Comparison of ENCODE assay signal across 1 cellular context in genomic region chr1:109307363-109308021, GRCh38.
TF ChIP-seq lines count a peak whose summit lies in the region.

No MANE protein-coding gene starts in this region.

TF ChIP-seq in HEK293, 187 proteins besides CTCF, POLR2A, EP300 and RAD21 (continued from another document):
- TF ChIP-seq, protein P1, sequence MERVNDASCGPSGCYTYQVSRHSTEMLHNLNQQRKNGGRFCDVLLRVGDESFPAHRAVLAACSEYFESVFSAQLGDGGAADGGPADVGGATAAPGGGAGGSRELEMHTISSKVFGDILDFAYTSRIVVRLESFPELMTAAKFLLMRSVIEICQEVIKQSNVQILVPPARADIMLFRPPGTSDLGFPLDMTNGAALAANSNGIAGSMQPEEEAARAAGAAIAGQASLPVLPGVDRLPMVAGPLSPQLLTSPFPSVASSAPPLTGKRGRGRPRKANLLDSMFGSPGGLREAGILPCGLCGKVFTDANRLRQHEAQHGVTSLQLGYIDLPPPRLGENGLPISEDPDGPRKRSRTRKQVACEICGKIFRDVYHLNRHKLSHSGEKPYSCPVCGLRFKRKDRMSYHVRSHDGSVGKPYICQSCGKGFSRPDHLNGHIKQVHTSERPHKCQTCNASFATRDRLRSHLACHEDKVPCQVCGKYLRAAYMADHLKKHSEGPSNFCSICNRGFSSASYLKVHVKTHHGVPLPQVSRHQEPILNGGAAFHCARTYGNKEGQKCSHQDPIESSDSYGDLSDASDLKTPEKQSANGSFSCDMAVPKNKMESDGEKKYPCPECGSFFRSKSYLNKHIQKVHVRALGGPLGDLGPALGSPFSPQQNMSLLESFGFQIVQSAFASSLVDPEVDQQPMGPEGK (tag by site-specific recombination; IDR thresholded peaks at IDR 0.05): no peak
- TF ChIP-seq ZNF335 (tag by site-specific recombination; conservative IDR thresholded peaks at IDR 0.05) (no peak), ZNF184 (tag by site-specific recombination; IDR thresholded peaks at IDR 0.05) (no peak), ZNF239 (tag by site-specific recombination; IDR thresholded peaks at IDR 0.05) (no peak), ZBTB1 (tag by site-specific recombination; IDR thresholded peaks at IDR 0.05) (no peak), ZNF169 (tag by site-specific recombination; IDR thresholded peaks at IDR 0.05) (no peak), INSM2 (tag by site-specific recombination; IDR thresholded peaks at IDR 0.05) (no peak)
